ENCODE assay signal across 15 cellular contexts in the genomic region with DNA sequence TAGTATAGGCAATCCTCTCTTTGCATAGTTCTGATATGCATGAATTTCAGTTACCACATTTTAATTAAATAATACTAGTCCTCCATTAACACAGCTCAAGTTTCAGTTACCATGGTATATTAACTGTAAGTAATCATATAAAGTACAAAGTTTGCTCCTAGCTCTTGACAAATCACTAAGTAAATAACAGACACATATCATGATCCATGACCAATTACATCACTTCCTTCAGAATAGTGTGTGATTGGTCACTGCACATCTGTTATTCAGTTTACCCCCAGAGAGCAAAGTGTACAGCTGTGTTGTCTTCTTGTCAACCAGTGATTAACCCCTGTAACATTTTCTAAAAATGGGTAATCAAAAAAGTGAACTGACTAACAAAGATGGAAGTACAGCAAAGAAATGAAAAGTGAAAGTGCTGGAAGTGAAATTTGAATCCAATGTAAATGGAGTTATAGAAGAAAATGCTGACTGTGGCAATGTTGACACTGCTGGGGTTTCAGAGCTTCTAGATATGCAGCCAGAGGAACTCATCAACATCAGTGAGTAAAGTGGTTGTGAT. TPM values are rescaled to one million over a fixed set of nuclear protein-coding genes. Genes with fewer than 3 reads are reported as not detected.
DNase-seq lines count a peak whose midpoint lies in the region; ATAC-seq and TF ChIP-seq lines count a peak whose summit lies in the region.
"Had no signal": no experiment of that assay in that cellular context is flagged by ENCODE, and none has a peak within 500 bp of the region (broad histone marks: within the 10 kb centered on the region; RNA-seq: fewer than 3 reads in every experiment).

No MANE protein-coding gene starts in this region.

- TF ChIP-seq CTCF in astrocyte of the spinal cord (IDR thresholded peaks at IDR 0.05; ENCODE audit: low read depth, low read length) (no peak), mucosa of descending colon (IDR thresholded peaks at IDR 0.05) (no peak)

- no peaks in the 10 kb centered on the region for H3K36me3 ChIP-seq in mucosa of descending colon (ENCODE audit: low read depth)
- H3K36me3 ChIP-seq: esophagus muscularis mucosa had no signal

- no peaks in the 10 kb centered on the region for H3K9me3 ChIP-seq in mucosa of descending colon
- H3K9me3 ChIP-seq: esophagus muscularis mucosa had no signal

- DNase-seq in NCI-H2107 treated with DMSO at 0.1 percent for 48 hours (lab: John Stamatoyannopoulos, UW; ENCODE audit: unreplicated experiment) (peak; percentile 51), NCI-H2107 (lab: John Stamatoyannopoulos, UW) (no peak), NAMALWA (ENCODE audit: low spot score) (peak; percentile 86), astrocyte of the spinal cord (ENCODE audit: low read depth, low spot score) (peak; percentile 59), mucosa of descending colon (no peak), cerebellar nuclear complex (lab: John Stamatoyannopoulos, UW) (no peak)
- DNase-seq: activated B cell treated with CpG ODN at 0.5 μM for 24 hours, kidney glomerular epithelial cell, NCI-H345, SIG-M5 had no signal

- H3K4me1 ChIP-seq in mucosa of descending colon (ENCODE audit: low read depth): no peaks in the 10 kb centered on the region
- H3K4me1 ChIP-seq: esophagus muscularis mucosa had no signal

- in situ Hi-C loops in astrocyte of the spinal cord (cut with HindIII; ENCODE audit: low sequenced_read_pairs): no loop called here

- ATAC-seq in mucosa of descending colon (peak; percentile 87), GM21723 (IDR thresholded peaks at IDR 0.05; ENCODE audit: unreplicated experiment) (no peak), HG02852 (IDR thresholded peaks at IDR 0.05; ENCODE audit: unreplicated experiment) (no peak)
- ATAC-seq: HCT116; natural killer cell treated with Interleukin-12 subunit alpha and Interleukin-12 subunit beta and Interleukin-15 and Interleukin-18, amount 100 ng/mL, for 72 hours had no signal

- H3K4me3 ChIP-seq in astrocyte of the spinal cord (ENCODE audit: low read depth, low read length) (no peak overlapping the region), mucosa of descending colon (no peak overlapping the region)
- H3K4me3 ChIP-seq: esophagus muscularis mucosa had no signal

- intact Hi-C loops in mucosa of descending colon (cut with DNase I, micrococcal nuclease): no loop called here

RNA-seq across cellular contexts. Expression of gene LEKR1, which starts 30.2 kb away (rescaled TPM):
- total RNA-seq in mucosa of descending colon: 1 to 10 TPM; 1.9 to 3.5 (median 1.9) TPM

Comparison
In these comparisons a context has a peak if more than half of its experiments do, and no peak if none do; other contexts are left out.
1. DNase-seq: peak in NCI-H2107 treated with DMSO at 0.1 percent for 48 hours (single experiment), NAMALWA (single experiment) and astrocyte of the spinal cord (single experiment); none in NCI-H2107 (single experiment), mucosa of descending colon (0 of 3) and cerebellar nuclear complex (0 of 2).